Comparison of ENCODE assay signal across 8 cellular contexts in genomic region chr4:71187399-71188196, GRCh38.
A peak's percentile ranks its signal among the peaks of the same experiment; 100 is the strongest.
DNase-seq lines count a peak whose midpoint lies in the region; ATAC-seq and TF ChIP-seq lines count a peak whose summit lies in the region.

No MANE protein-coding gene starts in this region.

- intact Hi-C loops in colonic mucosa (cut with DNase I) (loop anchor here (5.0 kb wide), 1 partner anchor 45 kb away; no protein-coding TSS in a partner anchor), right lobe of liver (cut with DNase I) (no loop called here)

- H3K4me1 Mint-ChIP-seq in T-helper 1 cell treated with Interleukin-12 subunit alpha and Interleukin-12 subunit beta and Interleukin-4 antibody, amounts not matched to agents 30 μg/mL and 1 μg/mL, for 36 hours (ENCODE audit: low read depth) = peaks cover 24% of the 10 kb centered on the region
- H3K4me1 Mint-ChIP-seq in stimulated activated memory B cell treated with anti-CD40 and anti-IgM and Interleukin-4, amounts not matched to agents 10 μg/mL and 1 μg/mL and 100 μg/mL, for 72 hours = peaks cover 31% of the 10 kb centered on the region

- 2% methylated on average over 22 of the region's 46 CpGs for WGBS in right lobe of liver (ENCODE audit: insufficient coverage, low coverage, low lambda C conversion rate, missing lambda C conversion rate)

- no peaks in the 10 kb centered on the region for H3K36me3 ChIP-seq in colonic mucosa
- H3K36me3 ChIP-seq in right lobe of liver = no peaks in the 10 kb centered on the region

- no peaks in the 10 kb centered on the region for H3K36me3 Mint-ChIP-seq in T-helper 1 cell treated with Interleukin-12 subunit alpha and Interleukin-12 subunit beta and Interleukin-4 antibody, amounts not matched to agents 30 μg/mL and 1 μg/mL, for 36 hours (ENCODE audit: low read depth)
- H3K36me3 Mint-ChIP-seq in stimulated activated memory B cell treated with anti-CD40 and anti-IgM and Interleukin-4, amounts not matched to agents 10 μg/mL and 1 μg/mL and 100 μg/mL, for 72 hours = no peaks in the 10 kb centered on the region

- CTCF ChIA-PET in HEK293T (lab: Yijun Ruan, JAX) = interaction anchor here (0.6 to 0.7 kb wide), 2 partner anchors 36 to 273 kb away, joined by 3 to 5 read pairs; no protein-coding TSS in a partner anchor

- in situ Hi-C loops in Caki2 (cut with HindIII; ENCODE audit: low pct_unique_long_range_greater_than_20kb, low sequenced_read_pairs) = no loop called here

- peak; percentile 56 to 65 (median 62) for ATAC-seq in right lobe of liver
- peak; percentile 16 for ATAC-seq in stimulated activated memory B cell treated with anti-CD40 and anti-IgM and Interleukin-4, amounts not matched to agents 10 μg/mL and 1 μg/mL and 100 μg/mL, for 72 hours

- POLR2A ChIA-PET in HEK293T (lab: Yijun Ruan, JAX) = no interaction called here

- peaks cover 75% of the 10 kb centered on the region for H3K27me3 Mint-ChIP-seq in T-helper 1 cell treated with Interleukin-12 subunit alpha and Interleukin-12 subunit beta and Interleukin-4 antibody, amounts not matched to agents 30 μg/mL and 1 μg/mL, for 36 hours (ENCODE audit: low read depth)
- H3K27me3 Mint-ChIP-seq in stimulated activated memory B cell treated with anti-CD40 and anti-IgM and Interleukin-4, amounts not matched to agents 10 μg/mL and 1 μg/mL and 100 μg/mL, for 72 hours = peaks cover 62% of the 10 kb centered on the region

- peak overlapping the region; percentile 56 for H3K4me3 Mint-ChIP-seq in T-helper 1 cell treated with Interleukin-12 subunit alpha and Interleukin-12 subunit beta and Interleukin-4 antibody, amounts not matched to agents 30 μg/mL and 1 μg/mL, for 36 hours
- peak overlapping the region; percentile 69 for H3K4me3 Mint-ChIP-seq in stimulated activated memory B cell treated with anti-CD40 and anti-IgM and Interleukin-4, amounts not matched to agents 10 μg/mL and 1 μg/mL and 100 μg/mL, for 72 hours

- H3K4me3 ChIP-seq in colonic mucosa (peak overlapping the region; percentile 67), right lobe of liver (peak overlapping the region; percentile 58 to 71 (median 67))

- H3K27me3 ChIP-seq in colonic mucosa (no peaks in the 10 kb centered on the region), right lobe of liver (no peaks in the 10 kb centered on the region)

- H3K9ac ChIP-seq in colonic mucosa (ENCODE audit: low read depth in 2 of 2, low read length in 2 of 2) = peak overlapping the region; percentile 76 to 77

- H3K27ac ChIP-seq in colonic mucosa (peak overlapping the region; percentile 64), right lobe of liver (peak overlapping the region; percentile 65 to 95 (median 90))

- H3K4me1 ChIP-seq in colonic mucosa (no peaks in the 10 kb centered on the region), right lobe of liver (peaks cover 0 to 9% (median 0%) of the 10 kb centered on the region in 4 donors)

- TF ChIP-seq CTCF in colonic mucosa (IDR thresholded peaks at IDR 0.05) = no peak
- TF ChIP-seq CTCF in right lobe of liver (IDR thresholded peaks at IDR 0.05) = no peak

- no peak overlapping the region for H3K27ac Mint-ChIP-seq in T-helper 1 cell treated with Interleukin-12 subunit alpha and Interleukin-12 subunit beta and Interleukin-4 antibody, amounts not matched to agents 30 μg/mL and 1 μg/mL, for 36 hours
- H3K27ac Mint-ChIP-seq in stimulated activated memory B cell treated with anti-CD40 and anti-IgM and Interleukin-4, amounts not matched to agents 10 μg/mL and 1 μg/mL and 100 μg/mL, for 72 hours = no peak overlapping the region

- no peaks in the 10 kb centered on the region for H3K9me3 Mint-ChIP-seq in T-helper 1 cell treated with Interleukin-12 subunit alpha and Interleukin-12 subunit beta and Interleukin-4 antibody, amounts not matched to agents 30 μg/mL and 1 μg/mL, for 36 hours
- H3K9me3 Mint-ChIP-seq in stimulated activated memory B cell treated with anti-CD40 and anti-IgM and Interleukin-4, amounts not matched to agents 10 μg/mL and 1 μg/mL and 100 μg/mL, for 72 hours = no peaks in the 10 kb centered on the region

- peak; percentile 91 for DNase-seq in Caki2 (ENCODE audit: low read depth)
- DNase-seq in HEK293T (ENCODE audit: extremely low spot score) = peak; percentile 25
- DNase-seq in colonic mucosa = peak; percentile 66
- peak; percentile 59 to 75 (median 74) for DNase-seq in right lobe of liver
- no peak for DNase-seq in HUDEP-2 (lab: John Stamatoyannopoulos, UW; ENCODE audit: unreplicated experiment in 76 of 76)
- DNase-seq in COLO829 (ENCODE audit: low spot score) = no peak

- H3K9me3 ChIP-seq in colonic mucosa (no peaks in the 10 kb centered on the region), right lobe of liver (no peaks in the 10 kb centered on the region)

- TF ChIP-seq POLR2A in right lobe of liver (IDR thresholded peaks at IDR 0.05) = peak; percentile 20

TF ChIP-seq in HEK293T, 16 proteins besides CTCF, POLR2A, EP300 and RAD21:
- TF ChIP-seq BHLHE40 (IDR thresholded peaks at IDR 0.05; ENCODE audit: borderline replicate concordance) (no peak), L3MBTL2 (conservative IDR thresholded peaks at IDR 0.05) (peak; percentile 42; the same call in 1 of the 2 replicates)
TF ChIP-seq in HEK293T: peak in this region for 1.

Comparison
In these comparisons a context has a peak if more than half of its experiments do, and no peak if none do; other contexts are left out.
1. DNase-seq: peak in Caki2 (single experiment), HEK293T (single experiment), colonic mucosa (single experiment) and right lobe of liver (3 of 3); none in HUDEP-2 (0 of 76) and COLO829 (single experiment).